Comparison of ENCODE assay signal across 8 cellular contexts in the genomic region with DNA sequence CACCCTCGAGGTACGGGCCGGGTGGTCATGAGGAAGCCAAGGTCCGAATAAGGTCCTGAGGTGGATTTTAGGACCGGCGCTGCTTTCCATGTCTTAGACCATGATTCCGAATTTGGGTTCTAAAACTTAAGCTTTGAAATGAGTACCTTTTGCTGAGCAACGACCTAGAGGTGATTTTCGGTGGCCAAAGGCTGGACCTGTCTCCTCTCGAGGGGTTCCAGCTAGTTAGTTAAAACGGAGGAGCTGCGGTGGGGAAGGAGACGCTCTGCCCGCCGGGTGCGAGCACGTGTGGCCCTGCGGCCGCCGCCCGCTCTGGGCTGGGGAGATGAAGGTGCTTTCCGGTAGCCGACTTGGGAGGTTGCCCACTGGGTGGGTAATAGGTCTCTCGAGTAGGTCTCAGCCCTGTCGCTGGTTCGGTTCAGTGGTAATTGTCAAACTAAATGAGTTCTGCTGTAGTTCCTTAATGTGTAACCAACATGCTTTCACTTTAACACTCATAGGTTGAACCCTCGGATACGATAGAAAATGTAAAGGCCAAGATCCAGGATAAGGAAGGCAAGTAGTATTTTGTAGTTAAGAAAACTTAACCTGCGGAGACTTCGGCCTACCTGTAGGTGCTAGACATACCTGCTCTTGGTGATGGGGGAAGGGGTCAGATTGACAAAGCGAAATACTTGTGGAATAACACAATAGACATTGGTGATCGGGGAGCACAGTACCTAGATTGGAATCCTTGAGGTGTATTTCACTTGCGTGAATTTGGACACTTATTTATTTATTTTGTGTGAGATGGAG. TPM values are rescaled to one million over a fixed set of nuclear protein-coding genes. Genes with fewer than 3 reads are reported as not detected.
DNase-seq lines count a peak whose midpoint lies in the region; ATAC-seq, FAIRE-seq and TF ChIP-seq lines count a peak whose summit lies in the region.

No MANE protein-coding gene starts in this region.

- peaks cover 57% of the 10 kb centered on the region for H3K4me1 Mint-ChIP-seq in activated CD4-positive, alpha-beta T cell treated with anti-CD3 and anti-CD28 coated beads, Interleukin-2, amount 10 ng/mL, durations not matched to agents 7 days and 5 days

- H3K9me3 ChIP-seq in AG04450 (ENCODE audit: control insufficient read depth, insufficient read depth, low read length) (no peaks in the 10 kb centered on the region; the same call in 1 of the 2 replicates), mononuclear cell (ENCODE audit: low read depth, low read length) (no peaks in the 10 kb centered on the region), stomach (no peaks in the 10 kb centered on the region)
- H3K9me3 ChIP-seq in effector memory CD4-positive, alpha-beta T cell (ENCODE audit: control insufficient read depth, low read length): no peaks in the 10 kb centered on the region

- peak overlapping the region; percentile 93 for H3K27ac Mint-ChIP-seq in activated CD4-positive, alpha-beta T cell treated with anti-CD3 and anti-CD28 coated beads, Interleukin-2, amount 10 ng/mL, durations not matched to agents 7 days and 5 days

- no peak for ATAC-seq in GM18519 (IDR thresholded peaks at IDR 0.05; ENCODE audit: low FRiP score, unreplicated experiment)

- H3K36me3 Mint-ChIP-seq in activated CD4-positive, alpha-beta T cell treated with anti-CD3 and anti-CD28 coated beads, Interleukin-2, amount 10 ng/mL, durations not matched to agents 7 days and 5 days (ENCODE audit: low read depth): peaks cover 56% of the 10 kb centered on the region

- H3K27me3 Mint-ChIP-seq in activated CD4-positive, alpha-beta T cell treated with anti-CD3 and anti-CD28 coated beads, Interleukin-2, amount 10 ng/mL, durations not matched to agents 7 days and 5 days: no peaks in the 10 kb centered on the region

- H3K36me3 ChIP-seq in effector memory CD4-positive, alpha-beta T cell (ENCODE audit: control insufficient read depth, insufficient read depth, low read length): peaks cover 31% of the 10 kb centered on the region
- peaks cover 28 to 52% (median 45%) of the 10 kb centered on the region in 4 donors for H3K36me3 ChIP-seq in stomach

- WGBS in stomach, 5 donors: 2 to 4% (median 3%) methylated on average over 25 to 33 of the region's 33 CpGs

- no peaks in the 10 kb centered on the region for H3K9me3 Mint-ChIP-seq in activated CD4-positive, alpha-beta T cell treated with anti-CD3 and anti-CD28 coated beads, Interleukin-2, amount 10 ng/mL, durations not matched to agents 7 days and 5 days

- DNase-seq in AG04450 (ENCODE audit: low read depth, low spot score) (no peak), GM19240 (ENCODE audit: insufficient read length, low spot score) (peak; percentile 21), HTR-8/SVneo (ENCODE audit: insufficient read length, low spot score) (peak; percentile 11), stomach (peak; percentile 43)
- peak; percentile 54 for DNase-seq in activated CD4-positive, alpha-beta T cell treated with anti-CD3 and anti-CD28 coated beads, Interleukin-2, amount 10 ng/mL, durations not matched to agents 7 days and 5 days
- peak; percentile 49 to 60 (median 53) for DNase-seq in effector memory CD4-positive, alpha-beta T cell

- peaks cover 12% of the 10 kb centered on the region for H3K4me1 ChIP-seq in effector memory CD4-positive, alpha-beta T cell (ENCODE audit: control insufficient read depth, insufficient read depth, low read length, poor library complexity, severe bottlenecking)
- H3K4me1 ChIP-seq in mononuclear cell (ENCODE audit: insufficient read depth, low read length) (peaks cover 32% of the 10 kb centered on the region), stomach (peaks cover 17 to 53% (median 32%) of the 10 kb centered on the region in 4 donors)

- CTCF ChIA-PET in AG04450 (lab: Charles Lee): no interaction called here
- CTCF ChIA-PET in activated CD4-positive, alpha-beta T cell treated with anti-CD3 and anti-CD28 coated beads, Interleukin-2, amount 10 ng/mL, durations not matched to agents 7 days and 5 days (lab: Charles Lee): interaction anchor here (0.5 to 1.1 kb wide), 7 partner anchors 9 to 1114 kb away, joined by 3 to 7 read pairs (median 3); a partner anchor contains a TSS

- POLR2A ChIA-PET in AG04450 (lab: Yijun Ruan, JAX): interaction anchor here (0.6 to 1.0 kb wide), 3 partner anchors 10 to 287 kb away, joined by 3 to 7 read pairs (median 7); a partner anchor contains a TSS
- POLR2A ChIA-PET in activated CD4-positive, alpha-beta T cell treated with anti-CD3 and anti-CD28 coated beads, Interleukin-2, amount 10 ng/mL, durations not matched to agents 7 days and 5 days (lab: Charles Lee): interaction anchor here (0.8 kb wide), 1 partner anchor 287 kb away, joined by 3 read pairs; a partner anchor contains a TSS

- H3K27ac ChIP-seq in AG04450 (ENCODE audit: low read depth, low read length): peak overlapping the region; percentile 94
- peak overlapping the region; percentile 98 for H3K27ac ChIP-seq in effector memory CD4-positive, alpha-beta T cell (ENCODE audit: insufficient read depth, low read length, poor library complexity, severe bottlenecking)
- peak overlapping the region; percentile 81 to 98 (median 94) for H3K27ac ChIP-seq in stomach

- intact Hi-C loops in stomach (cut with DNase I; ENCODE audit: low total_unique reads): no loop called here

- TF ChIP-seq CTCF in AG04450 (IDR thresholded peaks at IDR 0.05; ENCODE audit: low read depth, low read length): no peak
- TF ChIP-seq CTCF in stomach (IDR thresholded peaks at IDR 0.05): no peak

- no peaks in the 10 kb centered on the region for H3K27me3 ChIP-seq in AG04450 (ENCODE audit: control insufficient read depth, insufficient read depth, low read length)
- H3K27me3 ChIP-seq in effector memory CD4-positive, alpha-beta T cell (replicated peaks; ENCODE audit: control insufficient read depth, insufficient read depth, low read length, poor library complexity, severe bottlenecking): no peaks in the 10 kb centered on the region
- no peaks in the 10 kb centered on the region for H3K27me3 ChIP-seq in mononuclear cell (ENCODE audit: insufficient read depth, low read length)
- H3K27me3 ChIP-seq in stomach: no peaks in the 10 kb centered on the region

- H3K4me3 ChIP-seq in AG04450 (ENCODE audit: low read depth, low read length): peak overlapping the region; percentile 95
- peak overlapping the region; percentile 85 for H3K4me3 ChIP-seq in effector memory CD4-positive, alpha-beta T cell (ENCODE audit: insufficient read depth, low read depth, low read length, poor library complexity, severe bottlenecking)
- peak overlapping the region; percentile 87 for H3K4me3 ChIP-seq in mononuclear cell (ENCODE audit: low read length)
- peak overlapping the region; percentile 75 to 92 (median 83) for H3K4me3 ChIP-seq in stomach

- no peak for FAIRE-seq in HTR-8/SVneo (lab: Jason Lieb, UNC)

- no peak for TF ChIP-seq POLR2A in stomach (IDR thresholded peaks at IDR 0.05)

- H3K4me3 Mint-ChIP-seq in activated CD4-positive, alpha-beta T cell treated with anti-CD3 and anti-CD28 coated beads, Interleukin-2, amount 10 ng/mL, durations not matched to agents 7 days and 5 days: peak overlapping the region; percentile 100

- no peak for TF ChIP-seq EP300 in stomach (IDR thresholded peaks at IDR 0.05)

RNA-seq across cellular contexts. Expression of a gene that starts 0.6 kb away (rescaled TPM):
- 1,905 and 2,078 TPM in 2 replicates for polyA plus RNA-seq in AG04450 (2011; rRNA removed)
- polyA minus RNA-seq in AG04450 (2011; rRNA and poly(A)+ RNA removed): 215 and 331 TPM in 2 replicates
- total RNA-seq in activated CD4-positive, alpha-beta T cell treated with anti-CD3 and anti-CD28 coated beads, Interleukin-2, amount 10 ng/mL, durations not matched to agents 7 days and 5 days: 100 to 1,000 TPM; 788 to 945 TPM
- total RNA-seq in mononuclear cell: 1,968 TPM
- 1,000 to 10,000 TPM in 2 of 5 donors, 100 to 1,000 TPM in 3; 319 to 1,379 (median 908) TPM for total RNA-seq in stomach
- 1,000 to 10,000 TPM; 2,310 to 3,642 (median 2,683) TPM for polyA plus RNA-seq in stomach

RNA-seq across cellular contexts. Expression of a gene that starts 1.0 kb away (rescaled TPM):
- polyA plus RNA-seq in AG04450 (2011; rRNA removed) (9.4 and 14.4 TPM in 2 replicates), stomach (1 to 10 TPM; 4.0 to 8.8 (median 4.9) TPM)
- polyA minus RNA-seq in AG04450 (2011; rRNA and poly(A)+ RNA removed): 9.2 and 18.4 TPM in 2 replicates
- total RNA-seq in activated CD4-positive, alpha-beta T cell treated with anti-CD3 and anti-CD28 coated beads, Interleukin-2, amount 10 ng/mL, durations not matched to agents 7 days and 5 days: 10 to 100 TPM in 1 of 2 experiments, 1 to 10 TPM in 1; 9.6 to 11.2 TPM
- total RNA-seq in mononuclear cell (4.9 TPM), stomach (10 to 100 TPM in 1 of 5 donors, 1 to 10 TPM in 4; 1.9 to 43.9 (median 9.6) TPM)

RNA-seq across cellular contexts. Expression of a gene that starts 36.0 kb away (rescaled TPM):
- 20.6 and 28.7 TPM in 2 replicates for polyA plus RNA-seq in AG04450 (2011; rRNA removed)
- polyA minus RNA-seq in AG04450 (2011; rRNA and poly(A)+ RNA removed): 20.8 and 27.1 TPM in 2 replicates
- 10 to 100 TPM; 21.3 to 22.8 TPM for total RNA-seq in activated CD4-positive, alpha-beta T cell treated with anti-CD3 and anti-CD28 coated beads, Interleukin-2, amount 10 ng/mL, durations not matched to agents 7 days and 5 days
- 16.6 TPM for total RNA-seq in mononuclear cell
- 10 to 100 TPM in 3 of 5 donors, 1 to 10 TPM in 2; 7.1 to 32.1 (median 20.9) TPM for total RNA-seq in stomach
- 10 to 100 TPM; 19.5 to 22.5 (median 21.3) TPM for polyA plus RNA-seq in stomach
